Comparison of ENCODE assay signal across 1 cellular context in the genomic region with DNA sequence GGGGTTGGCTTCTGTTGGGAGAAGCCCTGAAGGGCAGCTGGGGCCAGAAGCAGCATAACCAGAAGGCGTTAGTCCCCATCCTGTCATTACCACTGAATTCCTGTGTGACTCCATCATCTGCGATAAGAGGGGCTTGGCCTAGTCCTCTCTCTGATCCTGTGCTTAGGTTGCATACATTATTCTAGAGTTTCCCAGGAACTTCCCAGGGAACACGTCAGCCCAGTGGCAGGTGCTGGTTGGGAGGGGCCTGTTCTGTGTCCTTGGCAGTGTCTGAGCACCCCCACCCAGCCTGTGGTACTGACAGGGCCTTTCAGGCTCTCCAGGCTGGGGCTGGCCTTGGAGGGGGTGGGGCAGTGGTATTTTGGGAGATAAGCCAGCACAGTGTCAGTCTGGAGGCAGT.
TF ChIP-seq lines count a peak whose summit lies in the region.

No MANE protein-coding gene starts in this region.

TF ChIP-seq in H1, 55 proteins besides CTCF, POLR2A, EP300 and RAD21:
- TF ChIP-seq BCL11A (IDR thresholded peaks at IDR 0.05; ENCODE audit: low read depth in 2 of 2, low read length in 2 of 2) (no peak), YY1 (IDR thresholded peaks at IDR 0.05; ENCODE audit: low read depth, low read length) (no peak), TAF7 (optimal IDR thresholded peaks at IDR 0.05; ENCODE audit: borderline replicate concordance, low read depth, low read length) (no peak), HDAC6 (IDR thresholded peaks at IDR 0.05; ENCODE audit: low read depth, low read length) (no peak), NRF1 (IDR thresholded peaks at IDR 0.05; ENCODE audit: low read depth, low read length) (no peak), CBX8 (IDR thresholded peaks at IDR 0.05; ENCODE audit: borderline replicate concordance, low read depth, low read length) (no peak), SRF (IDR thresholded peaks at IDR 0.05; ENCODE audit: low read depth, low read length) (no peak), ZNF274 (IDR thresholded peaks at IDR 0.05; ENCODE audit: borderline replicate concordance, extremely low read depth, low read length) (no peak), CHD2 (IDR thresholded peaks at IDR 0.05; ENCODE audit: low read length) (no peak), SIRT6 (IDR thresholded peaks at IDR 0.05; ENCODE audit: low read length) (no peak), JUN (IDR thresholded peaks at IDR 0.05; ENCODE audit: low read depth, low read length) (no peak), CEBPB (IDR thresholded peaks at IDR 0.05; ENCODE audit: low read depth, low read length) (no peak), CREB1 (IDR thresholded peaks at IDR 0.05) (no peak), BRCA1 (IDR thresholded peaks at IDR 0.05; ENCODE audit: low read depth, low read length) (no peak), FOSL1 (IDR thresholded peaks at IDR 0.05; ENCODE audit: insufficient read depth, low read depth, low read length) (no peak)
- TF ChIP-seq, protein P1, sequence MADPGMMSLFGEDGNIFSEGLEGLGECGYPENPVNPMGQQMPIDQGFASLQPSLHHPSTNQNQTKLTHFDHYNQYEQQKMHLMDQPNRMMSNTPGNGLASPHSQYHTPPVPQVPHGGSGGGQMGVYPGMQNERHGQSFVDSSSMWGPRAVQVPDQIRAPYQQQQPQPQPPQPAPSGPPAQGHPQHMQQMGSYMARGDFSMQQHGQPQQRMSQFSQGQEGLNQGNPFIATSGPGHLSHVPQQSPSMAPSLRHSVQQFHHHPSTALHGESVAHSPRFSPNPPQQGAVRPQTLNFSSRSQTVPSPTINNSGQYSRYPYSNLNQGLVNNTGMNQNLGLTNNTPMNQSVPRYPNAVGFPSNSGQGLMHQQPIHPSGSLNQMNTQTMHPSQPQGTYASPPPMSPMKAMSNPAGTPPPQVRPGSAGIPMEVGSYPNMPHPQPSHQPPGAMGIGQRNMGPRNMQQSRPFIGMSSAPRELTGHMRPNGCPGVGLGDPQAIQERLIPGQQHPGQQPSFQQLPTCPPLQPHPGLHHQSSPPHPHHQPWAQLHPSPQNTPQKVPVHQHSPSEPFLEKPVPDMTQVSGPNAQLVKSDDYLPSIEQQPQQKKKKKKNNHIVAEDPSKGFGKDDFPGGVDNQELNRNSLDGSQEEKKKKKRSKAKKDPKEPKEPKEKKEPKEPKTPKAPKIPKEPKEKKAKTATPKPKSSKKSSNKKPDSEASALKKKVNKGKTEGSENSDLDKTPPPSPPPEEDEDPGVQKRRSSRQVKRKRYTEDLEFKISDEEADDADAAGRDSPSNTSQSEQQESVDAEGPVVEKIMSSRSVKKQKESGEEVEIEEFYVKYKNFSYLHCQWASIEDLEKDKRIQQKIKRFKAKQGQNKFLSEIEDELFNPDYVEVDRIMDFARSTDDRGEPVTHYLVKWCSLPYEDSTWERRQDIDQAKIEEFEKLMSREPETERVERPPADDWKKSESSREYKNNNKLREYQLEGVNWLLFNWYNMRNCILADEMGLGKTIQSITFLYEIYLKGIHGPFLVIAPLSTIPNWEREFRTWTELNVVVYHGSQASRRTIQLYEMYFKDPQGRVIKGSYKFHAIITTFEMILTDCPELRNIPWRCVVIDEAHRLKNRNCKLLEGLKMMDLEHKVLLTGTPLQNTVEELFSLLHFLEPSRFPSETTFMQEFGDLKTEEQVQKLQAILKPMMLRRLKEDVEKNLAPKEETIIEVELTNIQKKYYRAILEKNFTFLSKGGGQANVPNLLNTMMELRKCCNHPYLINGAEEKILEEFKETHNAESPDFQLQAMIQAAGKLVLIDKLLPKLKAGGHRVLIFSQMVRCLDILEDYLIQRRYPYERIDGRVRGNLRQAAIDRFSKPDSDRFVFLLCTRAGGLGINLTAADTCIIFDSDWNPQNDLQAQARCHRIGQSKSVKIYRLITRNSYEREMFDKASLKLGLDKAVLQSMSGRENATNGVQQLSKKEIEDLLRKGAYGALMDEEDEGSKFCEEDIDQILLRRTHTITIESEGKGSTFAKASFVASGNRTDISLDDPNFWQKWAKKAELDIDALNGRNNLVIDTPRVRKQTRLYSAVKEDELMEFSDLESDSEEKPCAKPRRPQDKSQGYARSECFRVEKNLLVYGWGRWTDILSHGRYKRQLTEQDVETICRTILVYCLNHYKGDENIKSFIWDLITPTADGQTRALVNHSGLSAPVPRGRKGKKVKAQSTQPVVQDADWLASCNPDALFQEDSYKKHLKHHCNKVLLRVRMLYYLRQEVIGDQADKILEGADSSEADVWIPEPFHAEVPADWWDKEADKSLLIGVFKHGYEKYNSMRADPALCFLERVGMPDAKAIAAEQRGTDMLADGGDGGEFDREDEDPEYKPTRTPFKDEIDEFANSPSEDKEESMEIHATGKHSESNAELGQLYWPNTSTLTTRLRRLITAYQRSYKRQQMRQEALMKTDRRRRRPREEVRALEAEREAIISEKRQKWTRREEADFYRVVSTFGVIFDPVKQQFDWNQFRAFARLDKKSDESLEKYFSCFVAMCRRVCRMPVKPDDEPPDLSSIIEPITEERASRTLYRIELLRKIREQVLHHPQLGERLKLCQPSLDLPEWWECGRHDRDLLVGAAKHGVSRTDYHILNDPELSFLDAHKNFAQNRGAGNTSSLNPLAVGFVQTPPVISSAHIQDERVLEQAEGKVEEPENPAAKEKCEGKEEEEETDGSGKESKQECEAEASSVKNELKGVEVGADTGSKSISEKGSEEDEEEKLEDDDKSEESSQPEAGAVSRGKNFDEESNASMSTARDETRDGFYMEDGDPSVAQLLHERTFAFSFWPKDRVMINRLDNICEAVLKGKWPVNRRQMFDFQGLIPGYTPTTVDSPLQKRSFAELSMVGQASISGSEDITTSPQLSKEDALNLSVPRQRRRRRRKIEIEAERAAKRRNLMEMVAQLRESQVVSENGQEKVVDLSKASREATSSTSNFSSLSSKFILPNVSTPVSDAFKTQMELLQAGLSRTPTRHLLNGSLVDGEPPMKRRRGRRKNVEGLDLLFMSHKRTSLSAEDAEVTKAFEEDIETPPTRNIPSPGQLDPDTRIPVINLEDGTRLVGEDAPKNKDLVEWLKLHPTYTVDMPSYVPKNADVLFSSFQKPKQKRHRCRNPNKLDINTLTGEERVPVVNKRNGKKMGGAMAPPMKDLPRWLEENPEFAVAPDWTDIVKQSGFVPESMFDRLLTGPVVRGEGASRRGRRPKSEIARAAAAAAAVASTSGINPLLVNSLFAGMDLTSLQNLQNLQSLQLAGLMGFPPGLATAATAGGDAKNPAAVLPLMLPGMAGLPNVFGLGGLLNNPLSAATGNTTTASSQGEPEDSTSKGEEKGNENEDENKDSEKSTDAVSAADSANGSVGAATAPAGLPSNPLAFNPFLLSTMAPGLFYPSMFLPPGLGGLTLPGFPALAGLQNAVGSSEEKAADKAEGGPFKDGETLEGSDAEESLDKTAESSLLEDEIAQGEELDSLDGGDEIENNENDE (IDR thresholded peaks at IDR 0.05; ENCODE audit: insufficient replicate concordance, low read length) = no peak
TF ChIP-seq in H1: peak in this region for 0.
